Comparison of ENCODE assay signal across 8 cellular contexts in the genomic region with DNA sequence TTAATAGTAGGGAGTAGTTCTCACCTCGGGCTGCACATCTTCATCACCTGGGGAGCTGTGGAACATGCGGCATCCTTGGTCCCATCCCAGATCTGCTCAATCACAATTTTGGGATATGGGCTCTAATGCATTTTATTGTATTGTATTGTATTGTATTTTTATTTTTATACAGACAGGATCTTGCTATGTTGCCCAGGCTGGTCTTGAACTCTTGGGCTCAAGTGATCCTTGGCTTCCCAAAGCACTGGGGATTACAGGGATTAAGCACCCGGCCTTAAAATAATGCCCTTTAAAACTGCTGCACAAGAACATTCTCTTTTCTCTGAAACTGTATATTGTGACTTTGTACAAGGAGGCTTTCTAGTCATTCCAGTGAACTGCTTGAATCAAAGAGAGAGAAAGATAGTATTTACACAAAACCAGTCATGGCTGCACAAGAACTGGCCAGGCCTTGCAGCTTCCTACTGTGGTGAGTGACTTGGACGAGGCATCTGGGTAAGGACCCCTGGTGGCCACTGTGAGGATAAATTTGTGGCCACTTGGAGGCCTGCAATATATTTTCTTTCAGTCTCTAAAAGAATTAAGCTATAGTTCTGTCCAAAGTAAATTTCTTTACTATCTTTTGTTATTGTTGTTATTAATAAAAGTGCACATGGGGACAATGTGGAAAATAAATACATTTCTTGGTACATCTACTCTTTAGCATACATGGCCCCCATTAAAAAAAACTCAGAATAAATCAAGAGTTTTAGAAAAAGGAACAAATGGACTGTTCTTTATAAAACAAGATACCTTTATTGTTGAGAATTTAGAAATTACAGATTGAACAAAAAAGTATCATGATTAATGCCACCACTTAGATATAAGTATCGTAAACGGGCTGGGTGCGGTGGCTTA. TPM values are rescaled to one million over a fixed set of nuclear protein-coding genes. Genes with fewer than 3 reads are reported as not detected.
DNase-seq lines count a peak whose midpoint lies in the region; ATAC-seq and TF ChIP-seq lines count a peak whose summit lies in the region.

No MANE protein-coding gene starts in this region.

- peak; percentile 78 for TF ChIP-seq CTCF in GM12864 (IDR thresholded peaks at IDR 0.05; ENCODE audit: low read depth, low read length, missing control alignments)
- peak; percentile 83 for TF ChIP-seq CTCF in colonic mucosa (IDR thresholded peaks at IDR 0.05)
- TF ChIP-seq CTCF in liver (IDR thresholded peaks at IDR 0.05; ENCODE audit: low read depth, low read length, missing input control), result peak; percentile 82

- peak; percentile 38 for DNase-seq in GM12864 (ENCODE audit: low read depth)
- DNase-seq in NCI-H510A (lab: John Stamatoyannopoulos, UW), result peak; percentile 19
- DNase-seq in activated CD4-positive, alpha-beta T cell treated with anti-CD3 and anti-CD28 coated beads for 36 hours, result peak; percentile 78
- DNase-seq in colonic mucosa, result peak; percentile 63
- DNase-seq in stimulated activated CD4-positive, alpha-beta T cell treated with anti-CD3 and anti-CD28 coated beads, TNF-alpha, amount 100 ng/mL, for 4 hours (ENCODE audit: low read depth in 3 of 3), result peak; percentile 9 to 39 (median 10)

- no peaks in the 10 kb centered on the region for H3K4me1 Mint-ChIP-seq in activated CD4-positive, alpha-beta T cell treated with anti-CD3 and anti-CD28 coated beads for 36 hours

- peaks cover 12% of the 10 kb centered on the region for H3K36me3 Mint-ChIP-seq in activated CD4-positive, alpha-beta T cell treated with anti-CD3 and anti-CD28 coated beads for 36 hours (ENCODE audit: low read depth)

- H3K9me3 ChIP-seq in colonic mucosa, result no peaks in the 10 kb centered on the region
- no peaks in the 10 kb centered on the region for H3K9me3 ChIP-seq in liver (ENCODE audit: control insufficient read depth in 4 of 4, low read length in 3 of 4)

- H3K9ac ChIP-seq in colonic mucosa (ENCODE audit: low read depth in 2 of 2, low read length in 2 of 2) (no peak overlapping the region), liver (ENCODE audit: low read depth in 1 of 2, low read length in 2 of 2) (no peak overlapping the region)

- H3K4me1 ChIP-seq in colonic mucosa (no peaks in the 10 kb centered on the region), liver (ENCODE audit: control insufficient read depth in 4 of 4, insufficient read depth in 4 of 4, low read length in 3 of 4) (peaks cover 6 to 26% (median 17%) of the 10 kb centered on the region in 4 donors)

- intact Hi-C loops in activated CD4-positive, alpha-beta T cell treated with anti-CD3 and anti-CD28 coated beads for 36 hours (cut with DNase I, micrococcal nuclease), result loop anchor here (1.0 to 10.0 kb wide), 7 partner anchors 48 to 928 kb away; a partner anchor contains a TSS
- intact Hi-C loops in colonic mucosa (cut with DNase I), result loop anchor here (5.0 to 10.0 kb wide), 2 partner anchors 163 to 310 kb away; no protein-coding TSS in a partner anchor

- POLR2A ChIA-PET in activated CD4-positive, alpha-beta T cell treated with anti-CD3 and anti-CD28 coated beads for 36 hours (lab: Charles Lee), result no interaction called here

- CTCF ChIA-PET in activated CD4-positive, alpha-beta T cell treated with anti-CD3 and anti-CD28 coated beads for 36 hours (lab: Charles Lee), result interaction anchor here (0.6 to 3.9 kb wide), 30 partner anchors 9 to 321 kb away, joined by 3 to 80 read pairs (median 5); a partner anchor contains a TSS

- H3K9me3 Mint-ChIP-seq in activated CD4-positive, alpha-beta T cell treated with anti-CD3 and anti-CD28 coated beads for 36 hours (ENCODE audit: low read depth), result no peaks in the 10 kb centered on the region

- H3K27me3 Mint-ChIP-seq in activated CD4-positive, alpha-beta T cell treated with anti-CD3 and anti-CD28 coated beads for 36 hours, result no peaks in the 10 kb centered on the region

- no peak overlapping the region for H3K27ac ChIP-seq in colonic mucosa
- peak overlapping the region; percentile 19 to 29 for H3K27ac ChIP-seq in liver (ENCODE audit: low read depth in 1 of 2, low read length in 2 of 2)

- 83% methylated on average over 7 of the region's 7 CpGs for WGBS in liver

- H3K27ac Mint-ChIP-seq in activated CD4-positive, alpha-beta T cell treated with anti-CD3 and anti-CD28 coated beads for 36 hours, result no peak overlapping the region

- H3K4me3 Mint-ChIP-seq in activated CD4-positive, alpha-beta T cell treated with anti-CD3 and anti-CD28 coated beads for 36 hours, result no peak overlapping the region

- H3K4me3 ChIP-seq in GM12864 (ENCODE audit: low read depth, low read length) (no peak overlapping the region), colonic mucosa (no peak overlapping the region), liver (ENCODE audit: low read depth in 1 of 3, low read length in 3 of 3) (no peak overlapping the region)

- H3K27me3 ChIP-seq in colonic mucosa (no peaks in the 10 kb centered on the region), liver (ENCODE audit: control insufficient read depth in 4 of 4, insufficient read depth in 4 of 4, low read length in 3 of 4) (no peaks in the 10 kb centered on the region)

- ATAC-seq in HG02981 (IDR thresholded peaks at IDR 0.05; ENCODE audit: unreplicated experiment) (peak; percentile 74), GM18858 (IDR thresholded peaks at IDR 0.05; ENCODE audit: unreplicated experiment) (no peak)
- ATAC-seq in activated CD4-positive, alpha-beta T cell treated with anti-CD3 and anti-CD28 coated beads for 36 hours, result peak; percentile 84

- TF ChIP-seq RAD21 in liver (IDR thresholded peaks at IDR 0.05), result peak; percentile 84 to 91

- no peaks in the 10 kb centered on the region for H3K36me3 ChIP-seq in colonic mucosa
- H3K36me3 ChIP-seq in liver (ENCODE audit: control insufficient read depth in 4 of 4, insufficient read depth in 3 of 4, low read depth in 1 of 4, low read length in 3 of 4), result peaks cover 1 to 11% (median 6%) of the 10 kb centered on the region in 4 donors

TF ChIP-seq in liver, 16 proteins besides CTCF, POLR2A, EP300 and RAD21 (continues in another document):
- TF ChIP-seq EGR1 (IDR thresholded peaks at IDR 0.05; ENCODE audit: low read depth in 2 of 2), result no peak
- TF ChIP-seq YY1 (IDR thresholded peaks at IDR 0.05), result peak; percentile 38
- no peak for TF ChIP-seq GABPA (IDR thresholded peaks at IDR 0.05 in 1 of 2, conservative IDR thresholded peaks at IDR 0.05 in 1 of 2)
- TF ChIP-seq JUND (IDR thresholded peaks at IDR 0.05), result no peak
- no peak for TF ChIP-seq NR2F2 (IDR thresholded peaks at IDR 0.05)
- TF ChIP-seq TAF1 (conservative IDR thresholded peaks at IDR 0.05), result no peak
- TF ChIP-seq FOXA2 (IDR thresholded peaks at IDR 0.05), result no peak
- TF ChIP-seq HNF4G (IDR thresholded peaks at IDR 0.05), result no peak
- no peak for TF ChIP-seq SP1 (IDR thresholded peaks at IDR 0.05)
- TF ChIP-seq, protein P1, sequence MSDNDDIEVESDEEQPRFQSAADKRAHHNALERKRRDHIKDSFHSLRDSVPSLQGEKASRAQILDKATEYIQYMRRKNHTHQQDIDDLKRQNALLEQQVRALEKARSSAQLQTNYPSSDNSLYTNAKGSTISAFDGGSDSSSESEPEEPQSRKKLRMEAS (IDR thresholded peaks at IDR 0.05), result no peak
- TF ChIP-seq HNF4A (conservative IDR thresholded peaks at IDR 0.05), result peak; percentile 6 to 32
- peak in 1 of 2 donors; percentile 33 for TF ChIP-seq RXRA (IDR thresholded peaks at IDR 0.05)
- TF ChIP-seq, protein P2, sequence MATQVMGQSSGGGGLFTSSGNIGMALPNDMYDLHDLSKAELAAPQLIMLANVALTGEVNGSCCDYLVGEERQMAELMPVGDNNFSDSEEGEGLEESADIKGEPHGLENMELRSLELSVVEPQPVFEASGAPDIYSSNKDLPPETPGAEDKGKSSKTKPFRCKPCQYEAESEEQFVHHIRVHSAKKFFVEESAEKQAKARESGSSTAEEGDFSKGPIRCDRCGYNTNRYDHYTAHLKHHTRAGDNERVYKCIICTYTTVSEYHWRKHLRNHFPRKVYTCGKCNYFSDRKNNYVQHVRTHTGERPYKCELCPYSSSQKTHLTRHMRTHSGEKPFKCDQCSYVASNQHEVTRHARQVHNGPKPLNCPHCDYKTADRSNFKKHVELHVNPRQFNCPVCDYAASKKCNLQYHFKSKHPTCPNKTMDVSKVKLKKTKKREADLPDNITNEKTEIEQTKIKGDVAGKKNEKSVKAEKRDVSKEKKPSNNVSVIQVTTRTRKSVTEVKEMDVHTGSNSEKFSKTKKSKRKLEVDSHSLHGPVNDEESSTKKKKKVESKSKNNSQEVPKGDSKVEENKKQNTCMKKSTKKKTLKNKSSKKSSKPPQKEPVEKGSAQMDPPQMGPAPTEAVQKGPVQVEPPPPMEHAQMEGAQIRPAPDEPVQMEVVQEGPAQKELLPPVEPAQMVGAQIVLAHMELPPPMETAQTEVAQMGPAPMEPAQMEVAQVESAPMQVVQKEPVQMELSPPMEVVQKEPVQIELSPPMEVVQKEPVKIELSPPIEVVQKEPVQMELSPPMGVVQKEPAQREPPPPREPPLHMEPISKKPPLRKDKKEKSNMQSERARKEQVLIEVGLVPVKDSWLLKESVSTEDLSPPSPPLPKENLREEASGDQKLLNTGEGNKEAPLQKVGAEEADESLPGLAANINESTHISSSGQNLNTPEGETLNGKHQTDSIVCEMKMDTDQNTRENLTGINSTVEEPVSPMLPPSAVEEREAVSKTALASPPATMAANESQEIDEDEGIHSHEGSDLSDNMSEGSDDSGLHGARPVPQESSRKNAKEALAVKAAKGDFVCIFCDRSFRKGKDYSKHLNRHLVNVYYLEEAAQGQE (IDR thresholded peaks at IDR 0.05), result no peak
- TF ChIP-seq, protein P3, sequence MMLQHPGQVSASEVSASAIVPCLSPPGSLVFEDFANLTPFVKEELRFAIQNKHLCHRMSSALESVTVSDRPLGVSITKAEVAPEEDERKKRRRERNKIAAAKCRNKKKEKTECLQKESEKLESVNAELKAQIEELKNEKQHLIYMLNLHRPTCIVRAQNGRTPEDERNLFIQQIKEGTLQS (IDR thresholded peaks at IDR 0.05), result no peak
- no peak for TF ChIP-seq FOXA1 (IDR thresholded peaks at IDR 0.05)

RNA-seq across cellular contexts. Expression of a gene that starts 48.0 kb away (rescaled TPM):
- total RNA-seq in activated CD4-positive, alpha-beta T cell treated with anti-CD3 and anti-CD28 coated beads for 36 hours, result 10 to 100 TPM; 22.3 to 26.1 TPM
- total RNA-seq in colonic mucosa (10 to 100 TPM; 12.6 to 22.7 TPM), liver (10 to 100 TPM; 12.3 to 19.7 TPM)
- 10 to 100 TPM in 1 of 2 donors, 1 to 10 TPM in 1; 9.5 to 15.9 TPM for polyA plus RNA-seq in liver

Comparison
In these comparisons a context has a peak if more than half of its experiments do, and no peak if none do; other contexts are left out.
1. DNase-seq: peak in every context shown above with its lines; median percentile 78 in activated CD4-positive, alpha-beta T cell treated with anti-CD3 and anti-CD28 coated beads for 36 hours; 63 in colonic mucosa; 38 in GM12864; 19 in NCI-H510A; 10 in stimulated activated CD4-positive, alpha-beta T cell treated with anti-CD3 and anti-CD28 coated beads, TNF-alpha, amount 100 ng/mL, for 4 hours.